ENCODE assay signal across 8 cellular contexts in genomic region chr18:3450358-3451107, GRCh38. TPM values are rescaled to one million over a fixed set of nuclear protein-coding genes. Genes with fewer than 3 reads are reported as not detected.
DNase-seq lines count a peak whose midpoint lies in the region; ATAC-seq, FAIRE-seq and TF ChIP-seq lines count a peak whose summit lies in the region.

No MANE protein-coding gene starts in this region.

- H3K4me2 ChIP-seq in GM12878 (ENCODE audit: control insufficient read depth, insufficient read depth): peak overlapping the region; percentile 96

- peak; percentile 1 for ATAC-seq in GM12878
- ATAC-seq in GM18858 (IDR thresholded peaks at IDR 0.05; ENCODE audit: unreplicated experiment): no peak

- intact Hi-C loops in A673 (cut with micrococcal nuclease; ENCODE audit: unreplicated experiment): loop anchor here (5.0 to 10.0 kb wide), 3 partner anchors 294 to 552 kb away; no protein-coding TSS in a partner anchor
- intact Hi-C loops in GM12878 (cut with micrococcal nuclease; ENCODE audit: unreplicated experiment): loop anchor here (1.0 to 5.0 kb wide), 2 partner anchors 143 to 217 kb away; no protein-coding TSS in a partner anchor

- H2AFZ ChIP-seq in GM12878 (ENCODE audit: control insufficient read depth, low read depth, low read length): peak overlapping the region; percentile 71

- H3K4me1 ChIP-seq in A673 (ENCODE audit: insufficient read depth, low read length, poor library complexity, severe bottlenecking) (peaks cover 28% of the 10 kb centered on the region), GM12878 (ENCODE audit: control insufficient read depth, insufficient read depth, low read length) (peaks cover 35% of the 10 kb centered on the region), iPS-18a (ENCODE audit: control insufficient read depth, low read depth, low read length) (peaks cover 31% of the 10 kb centered on the region)

- TF ChIP-seq POLR2A in GM12878 (IDR thresholded peaks at IDR 0.05; ENCODE audit: low read depth, low read length): no peak

- no peak for FAIRE-seq in GM12878 (lab: Jason Lieb, UNC)

- TF ChIP-seq CTCF in A673 (conservative IDR thresholded peaks at IDR 0.05; ENCODE audit: low read depth, low read length) (no peak), GM12878 (IDR thresholded peaks at IDR 0.05 in 2 of 3, conservative IDR thresholded peaks at IDR 0.05 in 1 of 3; ENCODE audit: control insufficient read depth in 2 of 3, extremely low read depth in 1 of 3, insufficient read depth in 1 of 3, low read depth in 3 of 3, low read length in 3 of 3) (no peak)

- WGBS in GM12878 (ENCODE audit: insufficient coverage, insufficient replicate concordance, low lambda C conversion rate, missing lambda C conversion rate): 3% methylated on average over 49 of the region's 69 CpGs

- POLR2A ChIA-PET in A673 (lab: Charles Lee; ENCODE audit: low non-redundant PET) (no interaction called here), HEK293T (lab: Yijun Ruan, JAX) (no interaction called here), GM12878 (lab: Charles Lee) (interaction anchor here (0.6 kb wide), 1 partner anchor 464 kb away, joined by 4 read pairs; no protein-coding TSS in a partner anchor)

- H3K36me3 ChIP-seq in A673 (ENCODE audit: insufficient read depth, low read length, poor library complexity, severe bottlenecking) (no peaks in the 10 kb centered on the region), GM12878 (ENCODE audit: control insufficient read depth in 2 of 2, insufficient read depth in 2 of 2, low read length in 1 of 2) (no peaks in the 10 kb centered on the region), iPS-18a (ENCODE audit: control insufficient read depth, low read depth, low read length) (no peaks in the 10 kb centered on the region)

- H4K20me1 ChIP-seq in GM12878 (ENCODE audit: control insufficient read depth, insufficient read depth): no peaks in the 10 kb centered on the region

- no peaks in the 10 kb centered on the region for H3K79me2 ChIP-seq in GM12878 (ENCODE audit: control insufficient read depth, insufficient read depth, low read length)

- H3K9me3 ChIP-seq in A673 (ENCODE audit: low read depth, low read length, poor library complexity, severe bottlenecking): no peaks in the 10 kb centered on the region
- H3K9me3 ChIP-seq in GM12878 (replicated peaks; ENCODE audit: control insufficient read depth, insufficient read depth, low read length): no peaks in the 10 kb centered on the region; the same call in 1 of the 3 replicates
- H3K9me3 ChIP-seq in iPS-18a (ENCODE audit: control insufficient read depth, low read depth, low read length): no peaks in the 10 kb centered on the region

- no peaks in the 10 kb centered on the region for H3K27me3 ChIP-seq in A673 (replicated peaks; ENCODE audit: insufficient read depth, low read depth, low read length, poor library complexity)
- H3K27me3 ChIP-seq in GM12878 (replicated peaks in 1 of 2; ENCODE audit: control insufficient read depth in 2 of 2, insufficient read depth in 2 of 2, low read length in 1 of 2): peaks cover 2 to 22% of the 10 kb centered on the region in 2 experiments
- no peaks in the 10 kb centered on the region for H3K27me3 ChIP-seq in iPS-18a (ENCODE audit: control insufficient read depth, insufficient read depth, low read length)

- SMC1A ChIA-PET in GM12878 (lab: Charles Lee; ENCODE audit: uncharacterized antibody, unreplicated experiment): interaction anchor here (0.7 to 5.7 kb wide), 4 partner anchors 76 to 171 kb away, joined by 3 to 54 read pairs (median 3); no protein-coding TSS in a partner anchor

- DNase-seq in A673 (ENCODE audit: low spot score) (peak; percentile 77), HEK293T (ENCODE audit: extremely low spot score) (peak; percentile 6), T1000 (lab: John Stamatoyannopoulos, UW) (peak; percentile 11), GM12878 (ENCODE audit: low read depth, low spot score) (no peak), iPS-NIHi11 (ENCODE audit: low spot score) (no peak)

- peak overlapping the region; percentile 96 for H3K27ac ChIP-seq in A673 (ENCODE audit: low read depth, low read length, poor library complexity, severe bottlenecking)
- H3K27ac ChIP-seq in GM12878 (ENCODE audit: control insufficient read depth, insufficient read depth): no peak overlapping the region; the same call in 1 of the 2 replicates
- H3K27ac ChIP-seq in iPS-18a (ENCODE audit: low read length): peak overlapping the region; percentile 72
- peak overlapping the region; percentile 86 to 100 (median 99) for H3K27ac ChIP-seq in skin epidermis

- TF ChIP-seq EP300 in GM12878 (IDR thresholded peaks at IDR 0.05; ENCODE audit: borderline replicate concordance in 1 of 2, control insufficient read depth in 1 of 2, low read depth in 2 of 2, low read length in 2 of 2): no peak

- peak overlapping the region; percentile 91 for H3K4me3 ChIP-seq in A673 (ENCODE audit: low read depth, low read length, poor library complexity, severe bottlenecking)
- H3K4me3 ChIP-seq in GM12878: peak overlapping the region; percentile 62; the same call in 1 of the 2 replicates
- H3K4me3 ChIP-seq in iPS-18a (ENCODE audit: low read length): peak overlapping the region; percentile 86
- H3K4me3 ChIP-seq in skin epidermis: peak overlapping the region; percentile 60 to 87 (median 80)

- H3K9ac ChIP-seq in GM12878 (ENCODE audit: control insufficient read depth, insufficient read depth, low read length): peak overlapping the region; percentile 51
- peak overlapping the region; percentile 92 for H3K9ac ChIP-seq in iPS-18a (ENCODE audit: low read length)

- CTCF ChIA-PET in A673 (lab: Charles Lee): interaction anchor here (0.9 kb wide), 1 partner anchor 135 kb away, joined by 3 read pairs; no protein-coding TSS in a partner anchor
- CTCF ChIA-PET in HEK293T (lab: Yijun Ruan, JAX): no interaction called here
- CTCF ChIA-PET in GM12878 (lab: Yijun Ruan, JAX): interaction anchor here (6.0 kb wide), 1 partner anchor 145 kb away, joined by 60 read pairs; no protein-coding TSS in a partner anchor

- RAD21 ChIA-PET in GM12878 (lab: Charles Lee; ENCODE audit: unreplicated experiment): interaction anchor here (0.7 to 6.0 kb wide), 4 partner anchors 9 to 170 kb away, joined by 3 to 49 read pairs (median 12); no protein-coding TSS in a partner anchor

- no TSS peak for BruUV-seq in A673 (replicated peaks; lab: Mats Ljungman, UMichigan)
- TSS peak; percentile 47 for BruUV-seq in GM12878 (replicated peaks; lab: Mats Ljungman, UMichigan)

- TF ChIP-seq RAD21 in GM12878 (IDR thresholded peaks at IDR 0.05; ENCODE audit: insufficient read depth, low read depth, low read length): no peak

- in situ Hi-C loops in GM12878 (cut with MboI): loop anchor here (5.0 to 10.0 kb wide), 3 partner anchors 147 to 476 kb away; no protein-coding TSS in a partner anchor

TF ChIP-seq in HEK293T, 16 proteins besides CTCF, POLR2A, EP300 and RAD21:
- peak; percentile 59; the same call in 1 of the 2 replicates for TF ChIP-seq L3MBTL2 (conservative IDR thresholded peaks at IDR 0.05)
- TF ChIP-seq FOXM1 (IDR thresholded peaks at IDR 0.05; ENCODE audit: borderline replicate concordance): no peak

TF ChIP-seq in GM12878, 131 proteins besides CTCF, POLR2A, EP300 and RAD21 (continues in another document):
- TF ChIP-seq CREM (IDR thresholded peaks at IDR 0.05; ENCODE audit: low read depth): 0 out of 2 replicates have a peak, but pooled peaks have one; percentile 25
- TF ChIP-seq GATAD2B (conservative IDR thresholded peaks at IDR 0.05; ENCODE audit: low read depth): peak; percentile 43; the same call in 1 of the 2 replicates
- peak; percentile 54; the same call in 1 of the 2 replicates for TF ChIP-seq ZNF207 (IDR thresholded peaks at IDR 0.05; ENCODE audit: borderline replicate concordance)
- TF ChIP-seq TCF3 (IDR thresholded peaks at IDR 0.05; ENCODE audit: borderline replicate concordance, insufficient read depth, low read depth, low read length): 0 out of 2 replicates have a peak, but pooled peaks have one; percentile 14
- no peak for TF ChIP-seq STAT1 (conservative IDR thresholded peaks at IDR 0.05)
- peak; percentile 36 to 77; a peak in 3 of 4 replicates for TF ChIP-seq BHLHE40 (IDR thresholded peaks at IDR 0.05; ENCODE audit: borderline replicate concordance in 1 of 2, low read depth in 2 of 2, low read length in 1 of 2)
- no peak for TF ChIP-seq PAX8 (IDR thresholded peaks at IDR 0.05)
- TF ChIP-seq EGR1 (IDR thresholded peaks at IDR 0.05; ENCODE audit: borderline replicate concordance in 1 of 2, low read depth in 2 of 2, low read length in 2 of 2): peak in 1 of 2 experiments; percentile 52; a peak in 1 of 3 replicates
- no peak for TF ChIP-seq NR2C1 (IDR thresholded peaks at IDR 0.05)
- 0 out of 2 replicates have a peak, but pooled peaks have one; percentile 20 for TF ChIP-seq POLR2AphosphoS5 (IDR thresholded peaks at IDR 0.05; ENCODE audit: low read length)

RNA-seq across cellular contexts. Expression of gene TGIF1, which starts 0.6 kb away (rescaled TPM):
- 86.9 and 98.3 TPM in 2 replicates for total RNA-seq in A673 (2021)
- total RNA-seq in GM12878 (2013; cell fraction: nucleolus; rRNA removed): 35.4 and 35.6 TPM in 2 replicates
- total RNA-seq in GM12878 (2014; rRNA removed): 8.3 and 9.0 TPM in 2 replicates
- 5.3 and 6.7 TPM in 2 replicates for total RNA-seq in GM12878 (2014; rRNA removed; fragmentation: Illumina TruSeq; extraction: Trizol)
- 6.2 and 6.4 TPM in 2 replicates for total RNA-seq in GM12878 (2021)
- 2.1 TPM for polyA plus RNA-seq in GM12878 (2011; ENCODE audit: low read depth)
- polyA plus RNA-seq in GM12878 (2011; rRNA removed): 1.5 and 1.8 TPM in 2 replicates
- polyA plus RNA-seq in GM12878 (2011; cell fraction: cytosol; rRNA removed): 1.6 and 2.5 TPM in 2 replicates
- polyA plus RNA-seq in GM12878 (2011; cell fraction: nucleus; rRNA removed): 2.9 and 6.2 TPM in 2 replicates
- 3.6 and 6.1 TPM in 2 replicates for polyA plus RNA-seq in GM12878 (2012)
- 8.5 and 9.3 TPM in 2 replicates for polyA plus RNA-seq in GM12878 (2014; fragmentation: Illumina TruSeq; extraction: Trizol)
- polyA plus RNA-seq in GM12878 (2014; fragmentation: Nextera tagmentation; extraction: Ambion mirVana): 1 to 10 TPM; 2.1 TPM
- 6.6 and 7.8 TPM in 2 replicates for polyA plus RNA-seq in GM12878 (2014; rRNA removed)
- polyA plus RNA-seq in GM12878 (2016; fragmentation: Nextera tagmentation; extraction: Ambion mirVana): 1 to 10 TPM; 6.2 to 7.2 TPM
- 0.51 and 2.2 TPM in 2 replicates for polyA minus RNA-seq in GM12878 (2011; rRNA and poly(A)+ RNA removed)
- 1.2 and 1.7 TPM in 2 replicates for polyA minus RNA-seq in GM12878 (2011; cell fraction: cytosol; rRNA and poly(A)+ RNA removed)
- 0.85 and 2.9 TPM in 2 replicates for polyA minus RNA-seq in GM12878 (2011; cell fraction: nucleus; rRNA and poly(A)+ RNA removed)

Comparison
In these comparisons a context has a peak if more than half of its experiments do, and no peak if none do; other contexts are left out.
1. DNase-seq: peak in A673 (single experiment), HEK293T (single experiment) and T1000 (single experiment); none in GM12878 (single experiment) and iPS-NIHi11 (single experiment).
2. Peak in every context shown above with its lines, with median percentiles within 50 percentile points of each other: H3K4me3 ChIP-seq.